30 cellular contexts compared by ENCODE assay signal in the genomic region with DNA sequence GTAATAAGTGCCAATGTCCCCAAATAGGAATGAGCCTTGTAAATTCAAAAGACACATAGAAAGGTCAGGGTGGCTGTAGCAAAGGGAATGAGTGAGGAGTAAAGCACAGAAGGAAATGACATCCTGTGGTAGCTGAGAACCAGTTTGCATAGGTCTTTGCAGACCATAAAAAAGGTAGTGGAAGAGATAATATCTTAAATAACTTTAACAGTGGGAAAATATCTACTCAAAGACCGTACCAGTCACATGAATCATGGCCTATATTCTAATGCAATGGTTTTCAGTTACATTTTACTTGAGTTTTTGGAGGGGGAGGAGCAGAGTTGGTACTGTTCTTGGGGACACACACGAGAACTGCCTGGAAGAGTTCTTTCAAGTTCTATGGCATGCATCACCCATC.
"Had no signal": no experiment of that assay in that cellular context is flagged by ENCODE, and none has a peak within 500 bp of the region (broad histone marks: within the 10 kb centered on the region; RNA-seq: fewer than 3 reads in every experiment).

No MANE protein-coding gene starts in this region.

- H3K27ac Mint-ChIP-seq: activated CD4-positive, alpha-beta memory T cell treated with anti-CD3 and anti-CD28 coated beads, Interleukin-2, amount 10 ng/mL, durations not matched to agents 7 days and 5 days; activated CD4-positive, alpha-beta T cell treated with anti-CD3 and anti-CD28 coated beads for 36 hours; activated CD4-positive, alpha-beta T cell treated with anti-CD3 and anti-CD28 coated beads, Interleukin-2, amount 10 ng/mL, durations not matched to agents 24 days and 14 days; activated naive CD4-positive, alpha-beta T cell treated with anti-CD3 and anti-CD28 coated beads, Interleukin-2, amount 10 ng/mL, durations not matched to agents 7 days and 5 days; activated naive CD4-positive, alpha-beta T cell treated with anti-CD3 and anti-CD28 coated beads, Interleukin-2, amount 50 U/mL, for 72 hours; activated naive CD8-positive, alpha-beta T cell treated with anti-CD3 and anti-CD28 coated beads, Interleukin-2, amount 10 ng/mL, durations not matched to agents 7 days and 5 days; activated T-cell treated with anti-CD3 and anti-CD28 coated beads, Interleukin-2, amount 50 U/mL, for 24 hours; activated T-cell treated with anti-CD3 and anti-CD28 coated beads, Interleukin-2, amount 50 U/mL, for 72 hours; dendritic cell treated with granulocyte-macrophage colony-stimulating factor and Interleukin-4, amounts not matched to agents 40 ng/mL and 50 ng/mL, for 4 days; endodermal cell had no signal

- H3K36me3 Mint-ChIP-seq: activated naive CD4-positive, alpha-beta T cell treated with anti-CD3 and anti-CD28 coated beads, Interleukin-2, amount 10 ng/mL, durations not matched to agents 7 days and 5 days; activated naive CD4-positive, alpha-beta T cell treated with anti-CD3 and anti-CD28 coated beads, Interleukin-2, amount 50 U/mL, for 72 hours; activated naive CD8-positive, alpha-beta T cell treated with anti-CD3 and anti-CD28 coated beads, Interleukin-2, amount 10 ng/mL, durations not matched to agents 7 days and 5 days had no signal

- H3K27ac ChIP-seq: brain microvascular endothelial cell, coronary artery, dorsolateral prefrontal cortex, foreskin keratinocyte had no signal

- H3K4me3 ChIP-seq: coronary artery, dorsolateral prefrontal cortex, gastrocnemius medialis had no signal

- DNase-seq: activated CD4-positive, alpha-beta memory T cell treated with anti-CD3 and anti-CD28 coated beads, Interleukin-2, amount 10 ng/mL, durations not matched to agents 7 days and 5 days; activated CD4-positive, alpha-beta T cell treated with anti-CD3 and anti-CD28 coated beads for 36 hours; activated CD4-positive, alpha-beta T cell treated with anti-CD3 and anti-CD28 coated beads, Interleukin-2, amount 10 ng/mL, durations not matched to agents 24 days and 14 days; activated CD4-positive, alpha-beta T cell treated with anti-CD3 and anti-CD28 coated beads, Interleukin-2, amount 50 U/mL, for 4 hours; activated CD4-positive, CD25-positive, alpha-beta regulatory T cell; activated CD4-positive, CD25-positive, alpha-beta regulatory T cell treated with anti-CD3 and anti-CD28 coated beads, Interleukin-2, amount 50 U/mL, for 72 hours; activated CD8-positive, alpha-beta memory T cell treated with anti-CD3 and anti-CD28 coated beads, Interleukin-2, amount 50 U/mL, for 48 hours; activated gamma-delta T cell; activated naive CD4-positive, alpha-beta T cell; activated naive CD4-positive, alpha-beta T cell treated with anti-CD3 and anti-CD28 coated beads, Interleukin-2, amount 10 ng/mL, durations not matched to agents 7 days and 5 days; activated naive CD8-positive, alpha-beta T cell treated with anti-CD3 and anti-CD28 coated beads, Interleukin-2, amount 10 ng/mL, durations not matched to agents 7 days and 5 days; activated T-cell treated with anti-CD3 and anti-CD28 coated beads for 4 hours; activated T-cell treated with anti-CD3 and anti-CD28 coated beads, Interleukin-2, amount 50 U/mL, for 24 hours; activated T-cell treated with anti-CD3 and anti-CD28 coated beads, Interleukin-2, amount 50 U/mL, for 72 hours; amniotic stem cell; anterior cingulate cortex; brain microvascular endothelial cell; dorsolateral prefrontal cortex; effector memory CD4-positive, alpha-beta T cell; endodermal cell; foreskin keratinocyte; gastrocnemius medialis; glutamatergic neuron; T-helper 1 cell; T-helper 2 cell had no signal

- H3K4me3 Mint-ChIP-seq: activated CD4-positive, alpha-beta memory T cell treated with anti-CD3 and anti-CD28 coated beads, Interleukin-2, amount 10 ng/mL, durations not matched to agents 7 days and 5 days; activated CD4-positive, alpha-beta T cell treated with anti-CD3 and anti-CD28 coated beads for 36 hours; activated CD4-positive, alpha-beta T cell treated with anti-CD3 and anti-CD28 coated beads, Interleukin-2, amount 10 ng/mL, durations not matched to agents 24 days and 14 days; activated naive CD4-positive, alpha-beta T cell treated with anti-CD3 and anti-CD28 coated beads, Interleukin-2, amount 10 ng/mL, durations not matched to agents 7 days and 5 days; activated naive CD8-positive, alpha-beta T cell treated with anti-CD3 and anti-CD28 coated beads, Interleukin-2, amount 10 ng/mL, durations not matched to agents 7 days and 5 days; activated T-cell treated with anti-CD3 and anti-CD28 coated beads, Interleukin-2, amount 50 U/mL, for 24 hours; activated T-cell treated with anti-CD3 and anti-CD28 coated beads, Interleukin-2, amount 50 U/mL, for 72 hours; central memory CD8-positive, alpha-beta T cell; dendritic cell treated with granulocyte-macrophage colony-stimulating factor and Interleukin-4, amounts not matched to agents 40 ng/mL and 50 ng/mL, for 4 days; endodermal cell had no signal

- H3K4me1 Mint-ChIP-seq: activated CD4-positive, alpha-beta memory T cell treated with anti-CD3 and anti-CD28 coated beads, Interleukin-2, amount 10 ng/mL, durations not matched to agents 7 days and 5 days; activated CD4-positive, alpha-beta T cell treated with anti-CD3 and anti-CD28 coated beads for 36 hours; activated CD4-positive, alpha-beta T cell treated with anti-CD3 and anti-CD28 coated beads, Interleukin-2, amount 10 ng/mL, durations not matched to agents 24 days and 14 days; activated naive CD4-positive, alpha-beta T cell treated with anti-CD3 and anti-CD28 coated beads, Interleukin-2, amount 10 ng/mL, durations not matched to agents 7 days and 5 days; activated naive CD8-positive, alpha-beta T cell treated with anti-CD3 and anti-CD28 coated beads, Interleukin-2, amount 10 ng/mL, durations not matched to agents 7 days and 5 days; central memory CD8-positive, alpha-beta T cell; endodermal cell had no signal

- H3K4me1 ChIP-seq: foreskin keratinocyte, gastrocnemius medialis had no signal

- H3K36me3 ChIP-seq: brain microvascular endothelial cell, gastrocnemius medialis had no signal

- H3K9me3 ChIP-seq: gastrocnemius medialis had no signal

- H3K27me3 ChIP-seq: brain microvascular endothelial cell, dorsolateral prefrontal cortex, foreskin keratinocyte, gastrocnemius medialis had no signal

- H3K27me3 Mint-ChIP-seq: activated CD4-positive, alpha-beta memory T cell treated with anti-CD3 and anti-CD28 coated beads, Interleukin-2, amount 10 ng/mL, durations not matched to agents 7 days and 5 days; activated CD4-positive, alpha-beta T cell treated with anti-CD3 and anti-CD28 coated beads for 36 hours; activated CD4-positive, alpha-beta T cell treated with anti-CD3 and anti-CD28 coated beads, Interleukin-2, amount 10 ng/mL, durations not matched to agents 24 days and 14 days; activated naive CD4-positive, alpha-beta T cell treated with anti-CD3 and anti-CD28 coated beads, Interleukin-2, amount 10 ng/mL, durations not matched to agents 7 days and 5 days; activated naive CD8-positive, alpha-beta T cell treated with anti-CD3 and anti-CD28 coated beads, Interleukin-2, amount 10 ng/mL, durations not matched to agents 7 days and 5 days; activated T-cell treated with anti-CD3 and anti-CD28 coated beads, Interleukin-2, amount 50 U/mL, for 24 hours; central memory CD8-positive, alpha-beta T cell; dendritic cell treated with granulocyte-macrophage colony-stimulating factor and Interleukin-4, amounts not matched to agents 40 ng/mL and 50 ng/mL, for 4 days had no signal

- ATAC-seq: activated CD4-positive, alpha-beta T cell treated with anti-CD3 and anti-CD28 coated beads for 36 hours; activated naive CD4-positive, alpha-beta T cell treated with anti-CD3 and anti-CD28 coated beads, Interleukin-2, amount 50 U/mL, for 72 hours; activated T-cell treated with anti-CD3 and anti-CD28 coated beads, Interleukin-2, amount 50 U/mL, for 72 hours; esophagus mucosa; foreskin keratinocyte; gastrocnemius medialis had no signal
